ENCODE assay signal across 27 cellular contexts in genomic region chr15:65213241-65213640, GRCh38. TPM values are rescaled to one million over a fixed set of nuclear protein-coding genes. Genes with fewer than 3 reads are reported as not detected.
"Had no signal": no experiment of that assay in that cellular context is flagged by ENCODE, and none has a peak within 500 bp of the region (broad histone marks: within the 10 kb centered on the region; RNA-seq: fewer than 3 reads in every experiment).

No MANE protein-coding gene starts in this region.

- H3K36me3 Mint-ChIP-seq: activated CD8-positive, alpha-beta memory T cell treated with anti-CD3 and anti-CD28 coated beads, Interleukin-2, amount 10 ng/mL, durations not matched to agents 7 days and 5 days; activated naive CD4-positive, alpha-beta T cell treated with anti-CD3 and anti-CD28 coated beads, Interleukin-2, amount 50 U/mL, for 72 hours; IgD-negative memory B cell had no signal

- H3K4me1 Mint-ChIP-seq: activated B cell treated with CpG ODN at 0.5 μM for 24 hours had no signal

- H3K27ac ChIP-seq: brain microvascular endothelial cell, Peyer's patch, RWPE1 had no signal

- H3K27ac Mint-ChIP-seq: activated B cell treated with CpG ODN at 0.5 μM for 24 hours; activated CD4-positive, alpha-beta T cell treated with anti-CD3 and anti-CD28 coated beads, Interleukin-2, amount 10 ng/mL, durations not matched to agents 24 days and 14 days; activated CD8-positive, alpha-beta memory T cell treated with anti-CD3 and anti-CD28 coated beads, Interleukin-2, amount 10 ng/mL, durations not matched to agents 7 days and 5 days; activated naive CD4-positive, alpha-beta T cell treated with anti-CD3 and anti-CD28 coated beads, Interleukin-2, amount 50 U/mL, for 72 hours; activated T-cell treated with anti-CD3 and anti-CD28 coated beads, Interleukin-2, amount 50 U/mL, for 24 hours; IgD-negative memory B cell had no signal

- H3K27me3 ChIP-seq: brain microvascular endothelial cell, Peyer's patch had no signal

- H3K4me3 Mint-ChIP-seq: activated B cell treated with CpG ODN at 0.5 μM for 24 hours; activated CD4-positive, alpha-beta T cell treated with anti-CD3 and anti-CD28 coated beads, Interleukin-2, amount 10 ng/mL, durations not matched to agents 24 days and 14 days; activated CD8-positive, alpha-beta memory T cell treated with anti-CD3 and anti-CD28 coated beads, Interleukin-2, amount 10 ng/mL, durations not matched to agents 7 days and 5 days; activated T-cell treated with anti-CD3 and anti-CD28 coated beads, Interleukin-2, amount 50 U/mL, for 24 hours; activated T-helper 1 cell treated with anti-CD3 and anti-CD28 coated beads, Interleukin-12 subunit alpha, Interleukin-12 subunit beta, Interleukin-2, Interleukin-4 antibody, amounts not matched to agents 30 ng/mL and 10 ng/mL and 1 ng/mL, durations not matched to agents 14 hours and 24 hours and 36 hours; IgD-negative memory B cell had no signal

- DNase-seq: activated B cell treated with CpG ODN at 0.5 μM for 24 hours; activated CD4-positive, alpha-beta T cell treated with anti-CD3 and anti-CD28 coated beads for 1 hour; activated CD4-positive, alpha-beta T cell treated with anti-CD3 and anti-CD28 coated beads, Interleukin-2, amount 10 ng/mL, durations not matched to agents 24 days and 14 days; activated CD4-positive, alpha-beta T cell treated with anti-CD3 and anti-CD28 coated beads, Interleukin-2, amount 50 U/mL, for 48 hours; activated CD8-positive, alpha-beta memory T cell treated with anti-CD3 and anti-CD28 coated beads, Interleukin-2, amount 10 ng/mL, durations not matched to agents 7 days and 5 days; activated effector memory CD4-positive, alpha-beta T cell treated with Interleukin-2 at 50 U/mL for 16 hours; activated naive CD4-positive, alpha-beta T cell; activated T-cell treated with anti-CD3 and anti-CD28 coated beads, Interleukin-2, amount 50 U/mL, for 24 hours; amygdala; brain microvascular endothelial cell; KG1; NCI-H1092; NCI-H1417; NCI-H1694; NCI-H2081; NCI-H446; NCI-H524; Peyer's patch; SHP77 treated with DMSO at 0.1 percent for 48 hours; T-helper 2 cell; T1000 had no signal

- H3K36me3 ChIP-seq: brain microvascular endothelial cell, Peyer's patch had no signal

- FAIRE-seq: TTC549 had no signal

- H3K27me3 Mint-ChIP-seq: activated B cell treated with CpG ODN at 0.5 μM for 24 hours; activated CD4-positive, alpha-beta T cell treated with anti-CD3 and anti-CD28 coated beads, Interleukin-2, amount 10 ng/mL, durations not matched to agents 24 days and 14 days; activated CD8-positive, alpha-beta memory T cell treated with anti-CD3 and anti-CD28 coated beads, Interleukin-2, amount 10 ng/mL, durations not matched to agents 7 days and 5 days; activated T-cell treated with anti-CD3 and anti-CD28 coated beads, Interleukin-2, amount 50 U/mL, for 24 hours had no signal

- H3K9me3 ChIP-seq: Peyer's patch had no signal

- H3K4me1 ChIP-seq: Peyer's patch had no signal

- H3K4me3 ChIP-seq: Peyer's patch had no signal

- H3K9me3 Mint-ChIP-seq: activated B cell treated with CpG ODN at 0.5 μM for 24 hours; activated CD4-positive, alpha-beta T cell treated with anti-CD3 and anti-CD28 coated beads, Interleukin-2, amount 10 ng/mL, durations not matched to agents 24 days and 14 days; activated naive CD4-positive, alpha-beta T cell treated with anti-CD3 and anti-CD28 coated beads, Interleukin-2, amount 50 U/mL, for 72 hours; activated T-cell treated with anti-CD3 and anti-CD28 coated beads, Interleukin-2, amount 50 U/mL, for 24 hours; activated T-helper 1 cell treated with anti-CD3 and anti-CD28 coated beads, Interleukin-12 subunit alpha, Interleukin-12 subunit beta, Interleukin-2, Interleukin-4 antibody, amounts not matched to agents 30 ng/mL and 10 ng/mL and 1 ng/mL, durations not matched to agents 14 hours and 24 hours and 36 hours; IgD-negative memory B cell had no signal

- ATAC-seq: activated CD8-positive, alpha-beta memory T cell treated with anti-CD3 and anti-CD28 coated beads, Interleukin-2, amount 10 ng/mL, durations not matched to agents 7 days and 5 days; activated naive CD4-positive, alpha-beta T cell treated with anti-CD3 and anti-CD28 coated beads, Interleukin-2, amount 50 U/mL, for 72 hours had no signal

RNA-seq across cellular contexts. Expression of gene CILP, which starts 2.0 kb away (rescaled TPM):
- total RNA-seq: activated T-helper 1 cell treated with anti-CD3 and anti-CD28 coated beads, Interleukin-12 subunit alpha, Interleukin-12 subunit beta, Interleukin-2, Interleukin-4 antibody, amounts not matched to agents 30 ng/mL and 10 ng/mL and 1 ng/mL, durations not matched to agents 14 hours and 24 hours and 36 hours; SK-MEL-5 had no signal
- polyA plus RNA-seq: IgD-negative memory B cell had no signal
